8 cellular contexts compared by ENCODE assay signal in the genomic region with DNA sequence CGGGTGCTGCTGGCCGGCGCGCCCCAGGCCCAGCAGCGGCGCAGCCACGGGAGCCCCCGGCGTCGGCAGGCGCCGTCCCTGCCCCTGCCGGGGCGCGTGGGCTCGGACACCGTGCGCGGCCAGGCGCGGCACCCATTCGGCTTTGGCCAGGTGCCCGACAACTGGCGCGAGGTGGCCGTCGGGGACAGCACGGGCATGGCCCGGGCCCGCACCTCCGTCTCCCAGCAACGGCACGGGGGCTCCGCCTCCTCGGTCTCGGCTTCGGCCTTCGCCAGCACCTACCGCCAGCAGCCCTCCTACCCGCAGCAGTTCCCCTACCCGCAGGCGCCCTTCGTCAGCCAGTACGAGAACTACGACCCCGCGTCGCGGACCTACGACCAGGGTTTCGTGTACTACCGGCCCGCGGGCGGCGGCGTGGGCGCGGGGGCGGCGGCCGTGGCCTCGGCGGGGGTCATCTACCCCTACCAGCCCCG. TPM values are rescaled to one million over a fixed set of nuclear protein-coding genes. Genes with fewer than 3 reads are reported as not detected.
DNase-seq lines count a peak whose midpoint lies in the region; ATAC-seq lines count a peak whose summit lies in the region.

No MANE protein-coding gene starts in this region.

- H3K9ac ChIP-seq in ES-I3 (ENCODE audit: low read depth, low read length) (peak overlapping the region; percentile 81), rectal smooth muscle tissue (ENCODE audit: low read length) (peak overlapping the region; percentile 10)

- peak overlapping the region; percentile 64 for H3K4me3 ChIP-seq in rectal smooth muscle tissue (ENCODE audit: low read length)

- ATAC-seq in left cardiac atrium: peak; percentile 21 to 35
- ATAC-seq in GM19324 (IDR thresholded peaks at IDR 0.05; ENCODE audit: low FRiP score, unreplicated experiment): no peak
- no peak for ATAC-seq in HG02970 (IDR thresholded peaks at IDR 0.05; ENCODE audit: low FRiP score, unreplicated experiment)

- H3K9me3 ChIP-seq in ES-I3 (ENCODE audit: control insufficient read depth, insufficient read depth, low read length): no peaks in the 10 kb centered on the region

- H3K36me3 ChIP-seq in ES-I3 (ENCODE audit: insufficient read depth, low read length) (no peaks in the 10 kb centered on the region), rectal smooth muscle tissue (ENCODE audit: control insufficient read depth, insufficient read depth, low read length) (no peaks in the 10 kb centered on the region)

- H3K4me1 ChIP-seq in ES-I3 (ENCODE audit: insufficient read depth, low read length) (peaks cover 32% of the 10 kb centered on the region), rectal smooth muscle tissue (ENCODE audit: control insufficient read depth, insufficient read depth, low read length) (peaks cover 25% of the 10 kb centered on the region)

- intact Hi-C loops in left cardiac atrium (cut with DNase I): no loop called here

- H3K27me3 ChIP-seq in rectal smooth muscle tissue (ENCODE audit: control insufficient read depth, insufficient read depth, low read length): no peaks in the 10 kb centered on the region

- DNase-seq in NCI-H69 (lab: John Stamatoyannopoulos, UW) (peak; percentile 56), activated gamma-delta T cell treated with Interleukin-2 at 50 U/mL for 16 hours (peak; percentile 27), left cardiac atrium (peak; percentile 67), NCI-H2107 treated with DMSO at 0.1 percent for 48 hours (lab: John Stamatoyannopoulos, UW; ENCODE audit: unreplicated experiment) (no peak)

- H3K27ac ChIP-seq in rectal smooth muscle tissue (ENCODE audit: low read depth, low read length): peak overlapping the region; percentile 94

RNA-seq across cellular contexts. Expression of gene LOXL1, which starts 0.8 kb away (rescaled TPM):
- 10 to 100 TPM; 12.0 to 31.5 TPM for total RNA-seq in left cardiac atrium

RNA-seq across cellular contexts. Expression of gene TBC1D21, which starts 53.7 kb away (rescaled TPM):
- total RNA-seq in left cardiac atrium: not detected

Comparison
In these comparisons a context has a peak if more than half of its experiments do, and no peak if none do; other contexts are left out.
1. ATAC-seq: peak in left cardiac atrium (2 of 2); none in GM19324 (single experiment) and HG02970 (single experiment).